ENCODE assay signal across 13 cellular contexts in genomic region chr7:73971315-73971700, GRCh38. TPM values are rescaled to one million over a fixed set of nuclear protein-coding genes. Genes with fewer than 3 reads are reported as not detected.
DNase-seq lines count a peak whose midpoint lies in the region; ATAC-seq and TF ChIP-seq lines count a peak whose summit lies in the region.
"Had no signal": no experiment of that assay in that cellular context is flagged by ENCODE, and none has a peak within 500 bp of the region (broad histone marks: within the 10 kb centered on the region; RNA-seq: fewer than 3 reads in every experiment).

No MANE protein-coding gene starts in this region.

- no peak overlapping the region for H3K27ac ChIP-seq in Peyer's patch
- H3K27ac ChIP-seq: C4-2B had no signal

- no peaks in the 10 kb centered on the region for H3K4me1 ChIP-seq in Peyer's patch

- TF ChIP-seq CTCF in neural crest cell (conservative IDR thresholded peaks at IDR 0.05) (no peak), Peyer's patch (IDR thresholded peaks at IDR 0.05) (no peak)

- H3K4me3 ChIP-seq in Peyer's patch: no peak overlapping the region

- H3K9me3 Mint-ChIP-seq in neural crest cell: peaks cover 3% of the 10 kb centered on the region

- peak overlapping the region; percentile 7 for H3K27ac Mint-ChIP-seq in neural crest cell (ENCODE audit: unreplicated experiment)
- H3K27ac Mint-ChIP-seq: progenitor cell of endocrine pancreas had no signal

- no peaks in the 10 kb centered on the region for H3K36me3 Mint-ChIP-seq in neural crest cell (ENCODE audit: low read depth)

- H3K36me3 ChIP-seq in Peyer's patch: no peaks in the 10 kb centered on the region

- no peak for TF ChIP-seq POLR2A in Peyer's patch (IDR thresholded peaks at IDR 0.05)

- no peaks in the 10 kb centered on the region for H3K9me3 ChIP-seq in Peyer's patch

- H3K4me3 Mint-ChIP-seq in neural crest cell: no peak overlapping the region

- DNase-seq in MV-4-11 (lab: John Stamatoyannopoulos, UW) (peak; percentile 65), neural crest cell (ENCODE audit: low read depth, low spot score) (no peak), Peyer's patch (no peak), iPS-NIHi11 (ENCODE audit: low spot score) (no peak), mesenteric fat pad (ENCODE audit: low spot score) (no peak)
- no peak for DNase-seq in activated naive CD4-positive, alpha-beta T cell (lab: John Stamatoyannopoulos, UW)
- DNase-seq: activated effector memory CD4-positive, alpha-beta T cell treated with Interleukin-2 at 50 U/mL for 16 hours; NCI-H1417 treated with DMSO at 0.1 percent for 48 hours; stimulated activated CD4-positive, alpha-beta T cell treated with anti-CD3 and anti-CD28 coated beads, Interleukin-2, amount 100 ng/mL, for 24 hours had no signal

- no peaks in the 10 kb centered on the region for H3K27me3 ChIP-seq in Peyer's patch

- peaks cover 5% of the 10 kb centered on the region for H3K4me1 Mint-ChIP-seq in neural crest cell

- ATAC-seq in GM18502 (IDR thresholded peaks at IDR 0.05; ENCODE audit: poor library complexity, unreplicated experiment) (peak; percentile 75), GM21619 (IDR thresholded peaks at IDR 0.05; ENCODE audit: unreplicated experiment) (peak; percentile 48)

- H3K27me3 Mint-ChIP-seq in neural crest cell (ENCODE audit: low read depth): no peaks in the 10 kb centered on the region

RNA-seq across cellular contexts. Expression of gene ELN, which starts 56.7 kb away (rescaled TPM):
- total RNA-seq in neural crest cell: 0.41 and 1.0 TPM in 2 replicates
- total RNA-seq in Peyer's patch: 100 to 1,000 TPM in 1 of 4 donors, 10 to 100 TPM in 3; 11.5 to 210 (median 27.9) TPM
- 95.5 TPM for total RNA-seq in mesenteric fat pad
